ENCODE assay signal across 8 cellular contexts in genomic region chr5:173618927-173619519, GRCh38. TPM values are rescaled to one million over a fixed set of nuclear protein-coding genes. Genes with fewer than 3 reads are reported as not detected.
DNase-seq lines count a peak whose midpoint lies in the region; ATAC-seq and TF ChIP-seq lines count a peak whose summit lies in the region.

No MANE protein-coding gene starts in this region.

- no peak for TF ChIP-seq EP300 in SK-N-SH (IDR thresholded peaks at IDR 0.05; ENCODE audit: borderline replicate concordance in 1 of 2, low read depth in 1 of 2, low read length in 1 of 2)

- H3K36me3 ChIP-seq in SK-N-SH (replicated peaks in 1 of 2; ENCODE audit: control insufficient read depth in 1 of 2, insufficient read depth in 2 of 2, low read length in 1 of 2) = peaks cover 5 to 6% of the 10 kb centered on the region in 2 experiments
- no peaks in the 10 kb centered on the region for H3K36me3 ChIP-seq in body of pancreas (replicated peaks in 1 of 2; ENCODE audit: insufficient read depth in 1 of 2, low read depth in 2 of 2)

- peak; percentile 85 for TF ChIP-seq CTCF in SK-N-SH (IDR thresholded peaks at IDR 0.05)
- peak; percentile 79 for TF ChIP-seq CTCF in LNCaP clone FGC (IDR thresholded peaks at IDR 0.05; ENCODE audit: control insufficient read depth, extremely low read depth, insufficient read depth)
- peak; percentile 34 to 96 (median 91) for TF ChIP-seq CTCF in body of pancreas (IDR thresholded peaks at IDR 0.05)

- H3K27me3 Mint-ChIP-seq in stimulated activated memory B cell treated with anti-CD40 and anti-IgM and Interleukin-4, amounts not matched to agents 10 μg/mL and 1 μg/mL and 100 μg/mL, for 72 hours = no peaks in the 10 kb centered on the region

- H3K9ac ChIP-seq in SK-N-SH = no peak overlapping the region

- intact Hi-C loops in body of pancreas (cut with DNase I) = no loop called here

- 9% methylated on average over 7 of the region's 7 CpGs for WGBS in SK-N-SH (ENCODE audit: low lambda C conversion rate)
- WGBS in body of pancreas, 2 donors = 2 to 6% methylated on average over 7 of the region's 7 CpGs

- no peaks in the 10 kb centered on the region for H3F3A ChIP-seq in SK-N-SH (replicated peaks; ENCODE audit: insufficient read depth)

- in situ Hi-C loops in SK-MEL-5 (cut with HindIII; ENCODE audit: low pct_unique_long_range_greater_than_20kb, low sequenced_read_pairs) = no loop called here

- H4K20me1 ChIP-seq in SK-N-SH (ENCODE audit: insufficient read depth) = peaks cover 18% of the 10 kb centered on the region

- no peaks in the 10 kb centered on the region for H3K27me3 ChIP-seq in SK-N-SH (ENCODE audit: insufficient read depth)
- H3K27me3 ChIP-seq in body of pancreas = no peaks in the 10 kb centered on the region

- H3K4me1 Mint-ChIP-seq in stimulated activated memory B cell treated with anti-CD40 and anti-IgM and Interleukin-4, amounts not matched to agents 10 μg/mL and 1 μg/mL and 100 μg/mL, for 72 hours = peaks cover 16% of the 10 kb centered on the region

- no peaks in the 10 kb centered on the region for H3K9me3 ChIP-seq in SK-N-SH
- H3K9me3 ChIP-seq in body of pancreas = no peaks in the 10 kb centered on the region

- no peak overlapping the region for H3K4me2 ChIP-seq in SK-N-SH

- H3K9me3 Mint-ChIP-seq in stimulated activated memory B cell treated with anti-CD40 and anti-IgM and Interleukin-4, amounts not matched to agents 10 μg/mL and 1 μg/mL and 100 μg/mL, for 72 hours = no peaks in the 10 kb centered on the region

- H3K79me2 ChIP-seq in SK-N-SH (ENCODE audit: insufficient read depth) = peaks cover 23% of the 10 kb centered on the region

- peak; percentile 99 for TF ChIP-seq RAD21 in SK-N-SH (IDR thresholded peaks at IDR 0.05; ENCODE audit: low read length)

- H3K4me1 ChIP-seq in SK-N-SH (ENCODE audit: control insufficient read depth in 1 of 2, insufficient read depth in 2 of 2, low read depth in 1 of 2, low read length in 1 of 2) = peaks cover 13 to 16% of the 10 kb centered on the region in 2 experiments; a peak in 3 of 4 replicates
- H3K4me1 ChIP-seq in body of pancreas = peaks cover 16% of the 10 kb centered on the region

- H3K4me3 Mint-ChIP-seq in stimulated activated memory B cell treated with anti-CD40 and anti-IgM and Interleukin-4, amounts not matched to agents 10 μg/mL and 1 μg/mL and 100 μg/mL, for 72 hours = no peak overlapping the region

- H3K9me2 ChIP-seq in SK-N-SH = no peaks in the 10 kb centered on the region

- no peak overlapping the region; a peak in 1 of 4 replicates for H3K4me3 ChIP-seq in SK-N-SH (ENCODE audit: low read depth in 2 of 2, low read length in 1 of 2)
- no peak overlapping the region for H3K4me3 ChIP-seq in LNCaP clone FGC (ENCODE audit: low read depth, low read length)
- no peak overlapping the region for H3K4me3 ChIP-seq in body of pancreas

- peak overlapping the region; percentile 14 for H3K27ac Mint-ChIP-seq in stimulated activated memory B cell treated with anti-CD40 and anti-IgM and Interleukin-4, amounts not matched to agents 10 μg/mL and 1 μg/mL and 100 μg/mL, for 72 hours

- no peak for TF ChIP-seq POLR2A in body of pancreas (IDR thresholded peaks at IDR 0.05)

- POLR2A ChIA-PET in SK-N-SH (lab: Yijun Ruan, JAX) = no interaction called here

- peak; percentile 68 for DNase-seq in SK-N-SH
- DNase-seq in LNCaP clone FGC (ENCODE audit: low read depth) = no peak
- DNase-seq in SK-MEL-5 (ENCODE audit: low read depth, low spot score) = peak; percentile 68
- DNase-seq in body of pancreas = peak; percentile 56 to 72 (median 65)
- DNase-seq in kidney tubule cell (ENCODE audit: low spot score) = peak; percentile 70

- H3K36me3 Mint-ChIP-seq in stimulated activated memory B cell treated with anti-CD40 and anti-IgM and Interleukin-4, amounts not matched to agents 10 μg/mL and 1 μg/mL and 100 μg/mL, for 72 hours = no peaks in the 10 kb centered on the region

- CTCF ChIA-PET in SK-N-SH (lab: Yijun Ruan, JAX) = interaction anchor here (0.6 to 14.1 kb wide), 25 partner anchors 10 to 698 kb away, joined by 3 to 162 read pairs (median 5); partner anchors contain the start of gene NSG2

- H3K27ac ChIP-seq in SK-N-SH (ENCODE audit: low read depth in 2 of 2, low read length in 1 of 2) (no peak overlapping the region), body of pancreas (no peak overlapping the region)

- no peak overlapping the region for H2AFZ ChIP-seq in SK-N-SH (ENCODE audit: low read depth)

- ATAC-seq in SK-N-SH treated with all-trans-retinoic acid at 6 μM for 48 hours (no peak), body of pancreas (no peak), GM21381 (IDR thresholded peaks at IDR 0.05; ENCODE audit: unreplicated experiment) (no peak)
- ATAC-seq in stimulated activated memory B cell treated with anti-CD40 and anti-IgM and Interleukin-4, amounts not matched to agents 10 μg/mL and 1 μg/mL and 100 μg/mL, for 72 hours = no peak

TF ChIP-seq in SK-N-SH, 30 proteins besides CTCF, POLR2A, EP300 and RAD21:
- no peak for TF ChIP-seq ZBTB33 (IDR thresholded peaks at IDR 0.05; ENCODE audit: borderline replicate concordance, low read depth)
- peak; percentile 96 for TF ChIP-seq SMC3 (IDR thresholded peaks at IDR 0.05; ENCODE audit: low read depth, low read length)

TF ChIP-seq in SK-N-SH treated with all-trans-retinoic acid at 6 μM for 48 hours, 23 proteins besides CTCF, POLR2A, EP300 and RAD21:
- TF ChIP-seq ZNF8 (CRISPR knock-in tag; IDR thresholded peaks at IDR 0.05) = no peak
- TF ChIP-seq PATZ1 (CRISPR knock-in tag; IDR thresholded peaks at IDR 0.05; ENCODE audit: borderline replicate concordance) = no peak
- TF ChIP-seq, protein P1, sequence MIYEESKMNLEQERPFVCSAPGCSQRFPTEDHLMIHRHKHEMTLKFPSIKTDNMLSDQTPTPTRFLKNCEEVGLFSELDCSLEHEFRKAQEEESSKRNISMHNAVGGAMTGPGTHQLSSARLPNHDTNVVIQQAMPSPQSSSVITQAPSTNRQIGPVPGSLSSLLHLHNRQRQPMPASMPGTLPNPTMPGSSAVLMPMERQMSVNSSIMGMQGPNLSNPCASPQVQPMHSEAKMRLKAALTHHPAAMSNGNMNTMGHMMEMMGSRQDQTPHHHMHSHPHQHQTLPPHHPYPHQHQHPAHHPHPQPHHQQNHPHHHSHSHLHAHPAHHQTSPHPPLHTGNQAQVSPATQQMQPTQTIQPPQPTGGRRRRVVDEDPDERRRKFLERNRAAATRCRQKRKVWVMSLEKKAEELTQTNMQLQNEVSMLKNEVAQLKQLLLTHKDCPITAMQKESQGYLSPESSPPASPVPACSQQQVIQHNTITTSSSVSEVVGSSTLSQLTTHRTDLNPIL (CRISPR knock-in tag; IDR thresholded peaks at IDR 0.05; ENCODE audit: low read depth) = no peak
- TF ChIP-seq TOX (CRISPR knock-in tag; IDR thresholded peaks at IDR 0.05; ENCODE audit: borderline replicate concordance) = no peak
- TF ChIP-seq CSDC2 (CRISPR knock-in tag; IDR thresholded peaks at IDR 0.05) = no peak
- no peak for TF ChIP-seq ZFP3 (CRISPR knock-in tag; IDR thresholded peaks at IDR 0.05)
- no peak for TF ChIP-seq OSR1 (CRISPR knock-in tag; IDR thresholded peaks at IDR 0.05)

RNA-seq across cellular contexts. Expression of gene BOD1, which starts 2.6 kb away (rescaled TPM):
- polyA plus RNA-seq in SK-N-SH (2012; rRNA removed) = 45.3 and 52.2 TPM in 2 replicates
- 56.6 and 57.4 TPM in 2 replicates for polyA plus RNA-seq in SK-N-SH (2012; cell fraction: cytosol; rRNA removed)
- 47.5 and 68.0 TPM in 2 replicates for polyA plus RNA-seq in SK-N-SH (2012; cell fraction: nucleus; rRNA removed)
- total RNA-seq in SK-MEL-5 (2014; rRNA removed; shearing (Covaris generic)) = 39.2 and 45.7 TPM in 2 replicates
- 39.3 and 53.2 TPM in 2 replicates for polyA plus RNA-seq in SK-MEL-5 (2015; cell fraction: cytosol; rRNA removed)
- polyA plus RNA-seq in SK-MEL-5 (2015; cell fraction: nucleus; rRNA removed) = 172 and 208 TPM in 2 replicates
- 10 to 100 TPM; 32.7 to 36.9 TPM for total RNA-seq in body of pancreas
